Comparison of ENCODE assay signal across 8 cellular contexts in the genomic region with DNA sequence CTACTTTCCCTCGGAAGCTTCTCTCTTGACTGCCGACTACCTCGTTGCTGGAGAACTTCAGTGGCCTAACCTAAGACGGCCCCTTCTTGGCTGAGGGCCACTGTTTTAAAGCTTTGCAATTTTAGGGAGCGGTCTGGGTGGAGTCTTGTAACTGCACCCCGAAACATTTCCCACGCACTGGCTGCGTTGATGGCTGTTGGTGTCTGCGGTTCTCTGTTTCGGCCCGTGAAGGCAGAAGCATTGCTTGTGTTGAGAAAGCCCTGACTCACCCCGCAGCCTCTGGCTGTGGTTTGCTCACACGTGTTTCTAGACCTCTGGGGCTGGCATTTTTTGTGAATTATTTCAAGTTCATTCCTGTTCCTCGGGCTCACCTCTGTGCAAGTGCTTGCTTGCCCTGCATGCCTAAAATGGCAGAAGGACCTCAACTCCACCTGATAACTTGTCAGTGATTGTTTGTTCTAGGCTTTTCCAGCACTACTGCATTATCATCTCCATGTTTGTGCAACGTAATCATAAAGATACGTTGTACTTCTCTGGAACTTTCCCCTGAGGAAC.
DNase-seq lines count a peak whose midpoint lies in the region; ATAC-seq and TF ChIP-seq lines count a peak whose summit lies in the region.

No MANE protein-coding gene starts in this region.

- no peak overlapping the region for H3K27ac ChIP-seq in naive thymus-derived CD4-positive, alpha-beta T cell (ENCODE audit: low read depth, low read length)

- H3K9me3 Mint-ChIP-seq in activated naive CD4-positive, alpha-beta T cell treated with anti-CD3 and anti-CD28 coated beads, Interleukin-2, amount 10 ng/mL, durations not matched to agents 7 days and 5 days, result peaks cover 46% of the 10 kb centered on the region
- peaks cover 16 to 51% (median 28%) of the 10 kb centered on the region in 11 donors for H3K9me3 Mint-ChIP-seq in naive thymus-derived CD4-positive, alpha-beta T cell
- H3K9me3 Mint-ChIP-seq in type B pancreatic cell, result peaks cover 22% of the 10 kb centered on the region

- H3K36me3 ChIP-seq in naive thymus-derived CD4-positive, alpha-beta T cell (ENCODE audit: control insufficient read depth in 2 of 3, insufficient read depth in 3 of 3, low read length in 3 of 3), result no peaks in the 10 kb centered on the region

- H3K36me3 Mint-ChIP-seq in activated naive CD4-positive, alpha-beta T cell treated with anti-CD3 and anti-CD28 coated beads, Interleukin-2, amount 10 ng/mL, durations not matched to agents 7 days and 5 days, result peaks cover 33% of the 10 kb centered on the region
- peaks cover 7 to 22% (median 18%) of the 10 kb centered on the region in 5 donors for H3K36me3 Mint-ChIP-seq in naive thymus-derived CD4-positive, alpha-beta T cell
- H3K36me3 Mint-ChIP-seq in type B pancreatic cell, result peaks cover 12% of the 10 kb centered on the region

- CTCF ChIA-PET in activated naive CD4-positive, alpha-beta T cell treated with anti-CD3 and anti-CD28 coated beads, Interleukin-2, amount 10 ng/mL, durations not matched to agents 7 days and 5 days (lab: Charles Lee), result interaction anchor here (1.1 kb wide), 1 partner anchor 265 kb away, joined by 3 read pairs; no protein-coding TSS in a partner anchor
- CTCF ChIA-PET in naive thymus-derived CD4-positive, alpha-beta T cell (lab: Charles Lee), result no interaction called here

- H3K27me3 Mint-ChIP-seq in activated naive CD4-positive, alpha-beta T cell treated with anti-CD3 and anti-CD28 coated beads, Interleukin-2, amount 10 ng/mL, durations not matched to agents 7 days and 5 days, result peaks cover 31% of the 10 kb centered on the region
- H3K27me3 Mint-ChIP-seq in naive thymus-derived CD4-positive, alpha-beta T cell, result peaks cover 0 to 6% (median 0%) of the 10 kb centered on the region in 5 donors
- no peaks in the 10 kb centered on the region for H3K27me3 Mint-ChIP-seq in type B pancreatic cell

- no peaks in the 10 kb centered on the region for H3K27me3 ChIP-seq in naive thymus-derived CD4-positive, alpha-beta T cell (ENCODE audit: control insufficient read depth in 2 of 2, insufficient read depth in 2 of 2, low read length in 2 of 2)

- POLR2A ChIA-PET in naive thymus-derived CD4-positive, alpha-beta T cell (lab: Charles Lee), result interaction anchor here (0.6 kb wide), 1 partner anchor 76 kb away, joined by 3 read pairs; no protein-coding TSS in a partner anchor

- H3K4me1 ChIP-seq in naive thymus-derived CD4-positive, alpha-beta T cell (ENCODE audit: control insufficient read depth in 2 of 2, insufficient read depth in 2 of 2, low read length in 2 of 2), result no peaks in the 10 kb centered on the region

- TF ChIP-seq CTCF in type B pancreatic cell (conservative IDR thresholded peaks at IDR 0.05), result no peak

- DNase-seq in AG08396 (ENCODE audit: low spot score) (peak; percentile 44), M059J (ENCODE audit: low read depth) (peak; percentile 88), G401 (ENCODE audit: low spot score) (no peak), NCI-H2171 (lab: John Stamatoyannopoulos, UW) (no peak), type B pancreatic cell (ENCODE audit: extremely low spot score, unreplicated experiment) (no peak), NCI-H146 treated with DMSO at 0.1 percent for 48 hours (lab: John Stamatoyannopoulos, UW; ENCODE audit: unreplicated experiment) (no peak)
- peak; percentile 64 for DNase-seq in activated naive CD4-positive, alpha-beta T cell treated with anti-CD3 and anti-CD28 coated beads, Interleukin-2, amount 10 ng/mL, durations not matched to agents 7 days and 5 days
- peak in 4 of 9 donors; percentile 13 to 34 (median 24) for DNase-seq in naive thymus-derived CD4-positive, alpha-beta T cell

- H3K4me1 Mint-ChIP-seq in activated naive CD4-positive, alpha-beta T cell treated with anti-CD3 and anti-CD28 coated beads, Interleukin-2, amount 10 ng/mL, durations not matched to agents 7 days and 5 days, result peaks cover 19% of the 10 kb centered on the region
- peaks cover 4 to 22% (median 13%) of the 10 kb centered on the region in 7 donors for H3K4me1 Mint-ChIP-seq in naive thymus-derived CD4-positive, alpha-beta T cell
- H3K4me1 Mint-ChIP-seq in type B pancreatic cell (ENCODE audit: unreplicated experiment), result no peaks in the 10 kb centered on the region

- no peak overlapping the region for H3K27ac Mint-ChIP-seq in activated naive CD4-positive, alpha-beta T cell treated with anti-CD3 and anti-CD28 coated beads, Interleukin-2, amount 10 ng/mL, durations not matched to agents 7 days and 5 days
- H3K27ac Mint-ChIP-seq in naive thymus-derived CD4-positive, alpha-beta T cell, result peak overlapping the region in 1 of 9 donors; percentile 28
- H3K27ac Mint-ChIP-seq in type B pancreatic cell, result no peak overlapping the region

- H3K4me3 Mint-ChIP-seq in activated naive CD4-positive, alpha-beta T cell treated with anti-CD3 and anti-CD28 coated beads, Interleukin-2, amount 10 ng/mL, durations not matched to agents 7 days and 5 days, result no peak overlapping the region
- H3K4me3 Mint-ChIP-seq in naive thymus-derived CD4-positive, alpha-beta T cell, result peak overlapping the region in 8 of 10 donors; percentile 47 to 72 (median 60)
- H3K4me3 Mint-ChIP-seq in type B pancreatic cell, result no peak overlapping the region

- ATAC-seq in naive thymus-derived CD4-positive, alpha-beta T cell, result peak; percentile 91

- H3K4me3 ChIP-seq in naive thymus-derived CD4-positive, alpha-beta T cell (ENCODE audit: low read length), result no peak overlapping the region

- in situ Hi-C loops in G401 (cut with HindIII; ENCODE audit: low sequenced_read_pairs), result no loop called here

- intact Hi-C loops in naive thymus-derived CD4-positive, alpha-beta T cell (cut with micrococcal nuclease), result no loop called here

- H3K9me3 ChIP-seq in naive thymus-derived CD4-positive, alpha-beta T cell (ENCODE audit: control insufficient read depth in 2 of 3, low read length in 3 of 3), result peaks cover 0 to 11% (median 6%) of the 10 kb centered on the region in 3 experiments

Comparison
In these comparisons a context has a peak if more than half of its experiments do, and no peak if none do; other contexts are left out.
1. DNase-seq: peak in AG08396 (single experiment), M059J (single experiment) and activated naive CD4-positive, alpha-beta T cell treated with anti-CD3 and anti-CD28 coated beads, Interleukin-2, amount 10 ng/mL, durations not matched to agents 7 days and 5 days (single experiment); none in G401 (single experiment), NCI-H2171 (single experiment), type B pancreatic cell (single experiment) and NCI-H146 treated with DMSO at 0.1 percent for 48 hours (single experiment).
2. H3K4me3 Mint-ChIP-seq: peak in naive thymus-derived CD4-positive, alpha-beta T cell (8 of 10); none in activated naive CD4-positive, alpha-beta T cell treated with anti-CD3 and anti-CD28 coated beads, Interleukin-2, amount 10 ng/mL, durations not matched to agents 7 days and 5 days (single experiment) and type B pancreatic cell (single experiment).